In genomic region chr7:148882192-148882591, GRCh38 we compare ENCODE assay signal across 10 cellular contexts. TPM values are rescaled to one million over a fixed set of nuclear protein-coding genes. Genes with fewer than 3 reads are reported as not detected.
A peak's percentile ranks its signal among the peaks of the same experiment; 100 is the strongest.
DNase-seq lines count a peak whose midpoint lies in the region; ATAC-seq, FAIRE-seq and TF ChIP-seq lines count a peak whose summit lies in the region.
"Had no signal": no experiment of that assay in that cellular context is flagged by ENCODE, and none has a peak within 500 bp of the region (broad histone marks: within the 10 kb centered on the region; RNA-seq: fewer than 3 reads in every experiment).

No MANE protein-coding gene starts in this region.

- H3K36me3 ChIP-seq in breast epithelium (no peaks in the 10 kb centered on the region), RWPE2 (ENCODE audit: low read depth) (peaks cover 8% of the 10 kb centered on the region; the same call in 1 of the 2 replicates), thyroid gland (no peaks in the 10 kb centered on the region)

- TF ChIP-seq CTCF in MCF 10A (IDR thresholded peaks at IDR 0.05; ENCODE audit: unreplicated experiment), result no peak
- no peak for TF ChIP-seq CTCF in breast epithelium (IDR thresholded peaks at IDR 0.05)
- TF ChIP-seq CTCF in RWPE2 (IDR thresholded peaks at IDR 0.05; ENCODE audit: poor library complexity, severe bottlenecking), result no peak
- TF ChIP-seq CTCF in epithelial cell of proximal tubule (conservative IDR thresholded peaks at IDR 0.05; ENCODE audit: low read depth, low read length), result no peak
- no peak for TF ChIP-seq CTCF in thyroid gland (IDR thresholded peaks at IDR 0.05)

- H3K27me3 ChIP-seq in breast epithelium (no peaks in the 10 kb centered on the region), RWPE2 (ENCODE audit: insufficient read depth, poor library complexity, severe bottlenecking) (no peaks in the 10 kb centered on the region), thyroid gland (no peaks in the 10 kb centered on the region)

- 50 to 60% methylated on average over 5 of the region's 5 CpGs for WGBS in thyroid gland, 2 donors

- peaks cover 6% of the 10 kb centered on the region for H3K36me3 Mint-ChIP-seq in MCF 10A (ENCODE audit: insufficient read depth, unreplicated experiment)

- peak overlapping the region; percentile 92 for H3K27ac Mint-ChIP-seq in MCF 10A (ENCODE audit: low read depth, unreplicated experiment)
- peak overlapping the region; percentile 42 to 57 for H3K27ac Mint-ChIP-seq in stimulated activated naive CD8-positive, alpha-beta T cell treated with anti-CD3 and anti-CD28 coated beads, Interleukin-15, amount 100 ng/mL, for 72 hours

- no TSS peak for BruUV-seq in MCF 10A (replicated peaks; lab: Mats Ljungman, UMichigan)

- POLR2A ChIA-PET in MCF 10A (lab: Yijun Ruan, JAX), result interaction anchor here (0.6 to 2.0 kb wide), 17 partner anchors 9 to 183 kb away, joined by 3 to 50 read pairs (median 5); partner anchors contain the start of gene CUL1

- ATAC-seq in RWPE2 (ENCODE audit: low read depth), result no peak
- no peak for ATAC-seq in stimulated activated naive CD8-positive, alpha-beta T cell treated with anti-CD3 and anti-CD28 coated beads, Interleukin-15, amount 100 ng/mL, for 72 hours

- H3K4me1 ChIP-seq in breast epithelium (peaks cover 0 to 6% of the 10 kb centered on the region in 2 donors), RWPE2 (ENCODE audit: insufficient read depth, poor library complexity, severe bottlenecking) (peaks cover 10% of the 10 kb centered on the region), thyroid gland (peaks cover 0 to 3% of the 10 kb centered on the region in 2 donors)

- DNase-seq in MCF 10A (ENCODE audit: unreplicated experiment) (no peak), breast epithelium (ENCODE audit: low spot score in 2 of 2) (no peak), RWPE2 (ENCODE audit: low spot score) (no peak), epithelial cell of proximal tubule (ENCODE audit: low read depth) (no peak), HTR-8/SVneo (ENCODE audit: insufficient read length, low spot score) (no peak), thyroid gland (no peak), DMS 273 (lab: John Stamatoyannopoulos, UW; ENCODE audit: unreplicated experiment) (no peak)
- DNase-seq in stimulated activated naive CD8-positive, alpha-beta T cell treated with anti-CD3 and anti-CD28 coated beads, Interleukin-15, amount 100 ng/mL, for 72 hours, result no peak
- DNase-seq: MV-4-11, Right ventricle myocardium superior had no signal

- no peak overlapping the region for H3K27ac ChIP-seq in breast epithelium
- no peak overlapping the region for H3K27ac ChIP-seq in RWPE2 (ENCODE audit: poor library complexity, severe bottlenecking)
- no peak overlapping the region for H3K27ac ChIP-seq in thyroid gland

- no peak for FAIRE-seq in HTR-8/SVneo (lab: Jason Lieb, UNC)

- CTCF ChIA-PET in MCF 10A (lab: Yijun Ruan, JAX), result interaction anchor here (0.8 to 1.4 kb wide), 2 partner anchors 9 to 57 kb away, joined by 3 to 4 read pairs; no protein-coding TSS in a partner anchor

- TF ChIP-seq POLR2A in breast epithelium (IDR thresholded peaks at IDR 0.05) (no peak), thyroid gland (IDR thresholded peaks at IDR 0.05) (no peak)

- H3K9me3 Mint-ChIP-seq in MCF 10A (ENCODE audit: unreplicated experiment), result no peaks in the 10 kb centered on the region
- no peaks in the 10 kb centered on the region for H3K9me3 Mint-ChIP-seq in stimulated activated naive CD8-positive, alpha-beta T cell treated with anti-CD3 and anti-CD28 coated beads, Interleukin-15, amount 100 ng/mL, for 72 hours

- no peaks in the 10 kb centered on the region for H3K27me3 Mint-ChIP-seq in MCF 10A (ENCODE audit: insufficient read depth, unreplicated experiment)
- no peaks in the 10 kb centered on the region for H3K27me3 Mint-ChIP-seq in stimulated activated naive CD8-positive, alpha-beta T cell treated with anti-CD3 and anti-CD28 coated beads, Interleukin-15, amount 100 ng/mL, for 72 hours

- peak overlapping the region; percentile 94 for H3K4me3 Mint-ChIP-seq in MCF 10A (ENCODE audit: unreplicated experiment)
- peak overlapping the region; percentile 90 to 95 for H3K4me3 Mint-ChIP-seq in stimulated activated naive CD8-positive, alpha-beta T cell treated with anti-CD3 and anti-CD28 coated beads, Interleukin-15, amount 100 ng/mL, for 72 hours

- H3K4me1 Mint-ChIP-seq in MCF 10A (ENCODE audit: insufficient read depth, unreplicated experiment), result peaks cover 22% of the 10 kb centered on the region
- H3K4me1 Mint-ChIP-seq in stimulated activated naive CD8-positive, alpha-beta T cell treated with anti-CD3 and anti-CD28 coated beads, Interleukin-15, amount 100 ng/mL, for 72 hours, result peaks cover 50% of the 10 kb centered on the region

- H3K4me3 ChIP-seq in breast epithelium, result no peak overlapping the region
- H3K4me3 ChIP-seq in RWPE2 (ENCODE audit: severe bottlenecking), result peak overlapping the region; percentile 90
- H3K4me3 ChIP-seq in epithelial cell of proximal tubule (ENCODE audit: low read depth, low read length), result peak overlapping the region; percentile 76
- H3K4me3 ChIP-seq in thyroid gland (replicated peaks in 1 of 3), result no peak overlapping the region

- H3K9me3 ChIP-seq in breast epithelium (no peaks in the 10 kb centered on the region), RWPE2 (ENCODE audit: severe bottlenecking) (no peaks in the 10 kb centered on the region), thyroid gland (no peaks in the 10 kb centered on the region)

- intact Hi-C loops in MCF 10A (cut with micrococcal nuclease), result loop anchor here (10.0 kb wide), 1 partner anchor 187 kb away; the partner anchor contains the start of gene CUL1
- intact Hi-C loops in breast epithelium (cut with DNase I; ENCODE audit: low total_unique reads), result no loop called here
- intact Hi-C loops in thyroid gland (cut with DNase I), result loop anchor here (10.0 kb wide), 2 partner anchors 63 to 187 kb away; partner anchors contain the start of gene CUL1

RNA-seq across cellular contexts. Expression of gene EZH2, which starts 1.9 kb away (rescaled TPM):
- total RNA-seq in MCF 10A (2022) (30.6 and 48.1 TPM in 2 replicates), breast epithelium (1 to 10 TPM; 2.1 to 4.8 (median 4.3) TPM), epithelial cell of proximal tubule (24.9 and 26.5 TPM in 2 replicates), thyroid gland (1 to 10 TPM in 1 of 4 donors, under 1 TPM in 3; 0.75 to 1.1 (median 0.86) TPM)

Comparison
In these comparisons a context has a peak if more than half of its experiments do, and no peak if none do; other contexts are left out.
1. H3K4me3 ChIP-seq: peak in RWPE2 (single experiment) and epithelial cell of proximal tubule (single experiment); none in breast epithelium (0 of 3) and thyroid gland (0 of 3).